Comparison of ENCODE assay signal across 9 cellular contexts in genomic region chr11:65470433-65470832, GRCh38. TPM values are rescaled to one million over a fixed set of nuclear protein-coding genes. Genes with fewer than 3 reads are reported as not detected.
DNase-seq lines count a peak whose midpoint lies in the region; ATAC-seq and TF ChIP-seq lines count a peak whose summit lies in the region.
"Had no signal": no experiment of that assay in that cellular context is flagged by ENCODE, and none has a peak within 500 bp of the region (broad histone marks: within the 10 kb centered on the region; RNA-seq: fewer than 3 reads in every experiment).

No MANE protein-coding gene starts in this region.

- peak overlapping the region; percentile 85 for H3K9ac ChIP-seq in adipocyte (ENCODE audit: low read length)

- H3K4me1 Mint-ChIP-seq in activated CD4-positive, alpha-beta T cell treated with anti-CD3 and anti-CD28 coated beads, Interleukin-2, amount 10 ng/mL, durations not matched to agents 24 days and 14 days, result peaks cover 31% of the 10 kb centered on the region

- H3K4me1 ChIP-seq in adipocyte (ENCODE audit: control insufficient read depth, insufficient read depth, low read length) (peaks cover 40% of the 10 kb centered on the region), mesodermal cell (ENCODE audit: control insufficient read depth, insufficient read depth, low read length, poor library complexity, severe bottlenecking) (peaks cover 33% of the 10 kb centered on the region), thoracic aorta (ENCODE audit: control insufficient read depth in 1 of 2, low read depth in 2 of 2) (peaks cover 27 to 33% of the 10 kb centered on the region in 2 donors)

- H3K9me3 Mint-ChIP-seq in activated CD4-positive, alpha-beta T cell treated with anti-CD3 and anti-CD28 coated beads, Interleukin-2, amount 10 ng/mL, durations not matched to agents 24 days and 14 days, result no peaks in the 10 kb centered on the region

- no peak for ATAC-seq in thoracic aorta (ENCODE audit: insufficient number of reproducible peaks, low FRiP score, low read depth)
- no peak for ATAC-seq in activated CD4-positive, CD25-positive, alpha-beta regulatory T cell treated with anti-CD3 and anti-CD28 coated beads, Interleukin-2, amount 50 U/mL, for 24 hours
- no peak for ATAC-seq in GM21390 (IDR thresholded peaks at IDR 0.05; ENCODE audit: unreplicated experiment)

- H3K27me3 ChIP-seq in adipocyte (replicated peaks; ENCODE audit: control insufficient read depth, insufficient read depth, low read length) (no peaks in the 10 kb centered on the region), thoracic aorta (replicated peaks; ENCODE audit: insufficient read depth) (no peaks in the 10 kb centered on the region)

- H3K27ac ChIP-seq in mesodermal cell (ENCODE audit: low read depth, low read length, severe bottlenecking) (peak overlapping the region; percentile 13), thoracic aorta (peak overlapping the region; percentile 100)
- H3K27ac ChIP-seq: SK-N-MC had no signal

- TF ChIP-seq CTCF in thoracic aorta (IDR thresholded peaks at IDR 0.05), result no peak

- H3K4me3 ChIP-seq in adipocyte (ENCODE audit: low read length) (no peak overlapping the region), mesodermal cell (ENCODE audit: extremely low read depth, insufficient read depth, low read length, poor library complexity, severe bottlenecking) (no peak overlapping the region), thoracic aorta (no peak overlapping the region)
- H3K4me3 ChIP-seq: SK-N-MC had no signal

- H3K27ac Mint-ChIP-seq in activated CD4-positive, alpha-beta T cell treated with anti-CD3 and anti-CD28 coated beads, Interleukin-2, amount 10 ng/mL, durations not matched to agents 24 days and 14 days, result peak overlapping the region; percentile 96

- DNase-seq in activated CD4-positive, alpha-beta T cell treated with anti-CD3 and anti-CD28 coated beads, Interleukin-2, amount 10 ng/mL, durations not matched to agents 24 days and 14 days, result no peak
- no peak for DNase-seq in activated CD4-positive, alpha-beta T cell treated with anti-CD3 and anti-CD28 coated beads, Interleukin-2, amount 50 U/mL, for 4 hours
- DNase-seq in adipocyte (ENCODE audit: low read depth) (no peak), thoracic aorta (ENCODE audit: low spot score) (no peak), SK-N-DZ (ENCODE audit: low spot score) (no peak)

- H3K4me3 Mint-ChIP-seq in activated CD4-positive, alpha-beta T cell treated with anti-CD3 and anti-CD28 coated beads, Interleukin-2, amount 10 ng/mL, durations not matched to agents 24 days and 14 days, result no peak overlapping the region

- peaks cover 3% of the 10 kb centered on the region for H3K36me3 Mint-ChIP-seq in activated CD4-positive, alpha-beta T cell treated with anti-CD3 and anti-CD28 coated beads, Interleukin-2, amount 10 ng/mL, durations not matched to agents 24 days and 14 days (ENCODE audit: low read depth)

- intact Hi-C loops in activated CD4-positive, alpha-beta T cell treated with anti-CD3 and anti-CD28 coated beads, Interleukin-2, amount 10 ng/mL, durations not matched to agents 24 days and 14 days (cut with micrococcal nuclease), result no loop called here

- H3K9me3 ChIP-seq in adipocyte (ENCODE audit: control insufficient read depth, low read length) (no peaks in the 10 kb centered on the region), mesodermal cell (ENCODE audit: control insufficient read depth, low read length) (no peaks in the 10 kb centered on the region), thoracic aorta (no peaks in the 10 kb centered on the region)

- 93 to 97% methylated on average over 3 to 5 of the region's 5 CpGs for WGBS in mesodermal cell (ENCODE audit: insufficient coverage in 2 of 2), 2 experiments

- H3K27me3 Mint-ChIP-seq in activated CD4-positive, alpha-beta T cell treated with anti-CD3 and anti-CD28 coated beads, Interleukin-2, amount 10 ng/mL, durations not matched to agents 24 days and 14 days, result no peaks in the 10 kb centered on the region

- H3K36me3 ChIP-seq in adipocyte (ENCODE audit: control insufficient read depth, insufficient read depth, low read length, severe bottlenecking) (no peaks in the 10 kb centered on the region), mesodermal cell (ENCODE audit: control insufficient read depth, insufficient read depth, low read length) (no peaks in the 10 kb centered on the region), thoracic aorta (no peaks in the 10 kb centered on the region)

RNA-seq across cellular contexts. Expression of gene MALAT1, which starts 28.4 kb away (rescaled TPM):
- 5,198 and 5,435 TPM in 2 replicates for total RNA-seq in activated CD4-positive, alpha-beta T cell treated with anti-CD3 and anti-CD28 coated beads, Interleukin-2, amount 10 ng/mL, durations not matched to agents 24 days and 14 days
- 1,431 TPM for polyA plus RNA-seq in mesodermal cell (2013, experiment 1 of 2)
- 2,018 TPM for polyA plus RNA-seq in mesodermal cell (2013, experiment 2 of 2)
- total RNA-seq in thoracic aorta, result over 10,000 TPM; 20,776 to 38,952 TPM
- polyA plus RNA-seq in SK-N-DZ (2014; cell fraction: cytosol; rRNA removed), result 15.5 and 29.5 TPM in 2 replicates
- polyA plus RNA-seq in SK-N-DZ (2014; cell fraction: nucleus; rRNA removed), result 347 and 1,650 TPM in 2 replicates

RNA-seq across cellular contexts. Expression of gene NEAT1, which starts 47.8 kb away (rescaled TPM):
- 410 and 411 TPM in 2 replicates for total RNA-seq in activated CD4-positive, alpha-beta T cell treated with anti-CD3 and anti-CD28 coated beads, Interleukin-2, amount 10 ng/mL, durations not matched to agents 24 days and 14 days
- polyA plus RNA-seq in mesodermal cell (2013, experiment 1 of 2), result 32.4 TPM
- polyA plus RNA-seq in mesodermal cell (2013, experiment 2 of 2), result 28.8 TPM
- total RNA-seq in thoracic aorta, result 1,000 to 10,000 TPM in 1 of 2 donors, 100 to 1,000 TPM in 1; 848 to 1,659 TPM
- 15.6 and 18.2 TPM in 2 replicates for polyA plus RNA-seq in SK-N-DZ (2014; cell fraction: cytosol; rRNA removed)
- polyA plus RNA-seq in SK-N-DZ (2014; cell fraction: nucleus; rRNA removed), result 45.6 and 148 TPM in 2 replicates

RNA-seq across cellular contexts. Expression of gene SCYL1, which starts 54.5 kb away (rescaled TPM):
- 94.2 and 95.8 TPM in 2 replicates for total RNA-seq in activated CD4-positive, alpha-beta T cell treated with anti-CD3 and anti-CD28 coated beads, Interleukin-2, amount 10 ng/mL, durations not matched to agents 24 days and 14 days
- 102 TPM for polyA plus RNA-seq in mesodermal cell (2013, experiment 1 of 2)
- 89.8 TPM for polyA plus RNA-seq in mesodermal cell (2013, experiment 2 of 2)
- total RNA-seq in thoracic aorta, result 100 to 1,000 TPM in 1 of 2 donors, 10 to 100 TPM in 1; 96.8 to 106 TPM
- 32.7 and 42.1 TPM in 2 replicates for polyA plus RNA-seq in SK-N-DZ (2014; cell fraction: cytosol; rRNA removed)
- 92.4 and 96.0 TPM in 2 replicates for polyA plus RNA-seq in SK-N-DZ (2014; cell fraction: nucleus; rRNA removed)
